ENCODE assay signal across 16 cellular contexts in genomic region chr2:71468279-71469015, GRCh38. TPM values are rescaled to one million over a fixed set of nuclear protein-coding genes. Genes with fewer than 3 reads are reported as not detected.
"Had no signal": no experiment of that assay in that cellular context is flagged by ENCODE, and none has a peak within 500 bp of the region (broad histone marks: within the 10 kb centered on the region; RNA-seq: fewer than 3 reads in every experiment).

No MANE protein-coding gene starts in this region.

- H3K36me3 Mint-ChIP-seq: naive thymus-derived CD4-positive, alpha-beta T cell; stimulated activated effector memory CD8-positive, alpha-beta T cell treated with anti-CD3 and anti-CD28 coated beads, Interleukin-12 subunit alpha, Interleukin-12 subunit beta, amount 100 ng/mL, for 72 hours had no signal

- H3K27ac ChIP-seq: ascending aorta, dorsolateral prefrontal cortex, SK-N-MC, thyroid gland, vagina had no signal

- H3K36me3 ChIP-seq: ascending aorta, sigmoid colon, thyroid gland, vagina had no signal

- H3K27ac Mint-ChIP-seq: activated naive CD4-positive, alpha-beta T cell treated with anti-CD3 and anti-CD28 coated beads for 36 hours; activated T-helper 17 cell treated with anti-CD3 and anti-CD28 coated beads, Interleukin-2, amount 50 U/mL, for 72 hours; endodermal cell; naive thymus-derived CD4-positive, alpha-beta T cell; stimulated activated effector memory CD8-positive, alpha-beta T cell treated with anti-CD3 and anti-CD28 coated beads, Interleukin-12 subunit alpha, Interleukin-12 subunit beta, amount 100 ng/mL, for 72 hours had no signal

- DNase-seq: activated CD4-positive, alpha-beta T cell treated with anti-CD3 and anti-CD28 coated beads, Interleukin-2, amount 50 U/mL, for 1 hour; activated naive CD4-positive, alpha-beta T cell treated with anti-CD3 and anti-CD28 coated beads for 36 hours; activated T-cell treated with anti-CD3 and anti-CD28 coated beads for 4 hours; dorsolateral prefrontal cortex; mammary epithelial cell; naive thymus-derived CD4-positive, alpha-beta T cell; sigmoid colon; T-helper 9 cell; thyroid gland had no signal

- H3K4me3 Mint-ChIP-seq: activated naive CD4-positive, alpha-beta T cell treated with anti-CD3 and anti-CD28 coated beads for 36 hours; activated T-helper 17 cell treated with anti-CD3 and anti-CD28 coated beads, Interleukin-2, amount 50 U/mL, for 72 hours; endodermal cell; stimulated activated effector memory CD8-positive, alpha-beta T cell treated with anti-CD3 and anti-CD28 coated beads, Interleukin-12 subunit alpha, Interleukin-12 subunit beta, amount 100 ng/mL, for 72 hours had no signal

- ATAC-seq: activated T-helper 17 cell treated with anti-CD3 and anti-CD28 coated beads, Interleukin-2, amount 50 U/mL, for 72 hours; esophagus mucosa; naive thymus-derived CD4-positive, alpha-beta T cell; stimulated activated effector memory CD8-positive, alpha-beta T cell treated with anti-CD3 and anti-CD28 coated beads, Interleukin-12 subunit alpha, Interleukin-12 subunit beta, amount 100 ng/mL, for 72 hours had no signal

- H3K9me3 Mint-ChIP-seq: activated naive CD4-positive, alpha-beta T cell treated with anti-CD3 and anti-CD28 coated beads for 36 hours; activated T-helper 17 cell treated with anti-CD3 and anti-CD28 coated beads, Interleukin-2, amount 50 U/mL, for 72 hours; endodermal cell; naive thymus-derived CD4-positive, alpha-beta T cell; stimulated activated effector memory CD8-positive, alpha-beta T cell treated with anti-CD3 and anti-CD28 coated beads, Interleukin-12 subunit alpha, Interleukin-12 subunit beta, amount 100 ng/mL, for 72 hours had no signal

- H3K4me3 ChIP-seq: sigmoid colon, SK-N-MC, thyroid gland, vagina had no signal

- H3K9me3 ChIP-seq: ascending aorta, sigmoid colon, thyroid gland, vagina had no signal

- H3K27me3 ChIP-seq: ascending aorta, thyroid gland had no signal

RNA-seq across cellular contexts. Expression of gene DYSF, which starts 15.1 kb away (rescaled TPM):
- polyA plus RNA-seq: naive thymus-derived CD4-positive, alpha-beta T cell had no signal
